ENCODE assay signal across 14 cellular contexts in the genomic region with DNA sequence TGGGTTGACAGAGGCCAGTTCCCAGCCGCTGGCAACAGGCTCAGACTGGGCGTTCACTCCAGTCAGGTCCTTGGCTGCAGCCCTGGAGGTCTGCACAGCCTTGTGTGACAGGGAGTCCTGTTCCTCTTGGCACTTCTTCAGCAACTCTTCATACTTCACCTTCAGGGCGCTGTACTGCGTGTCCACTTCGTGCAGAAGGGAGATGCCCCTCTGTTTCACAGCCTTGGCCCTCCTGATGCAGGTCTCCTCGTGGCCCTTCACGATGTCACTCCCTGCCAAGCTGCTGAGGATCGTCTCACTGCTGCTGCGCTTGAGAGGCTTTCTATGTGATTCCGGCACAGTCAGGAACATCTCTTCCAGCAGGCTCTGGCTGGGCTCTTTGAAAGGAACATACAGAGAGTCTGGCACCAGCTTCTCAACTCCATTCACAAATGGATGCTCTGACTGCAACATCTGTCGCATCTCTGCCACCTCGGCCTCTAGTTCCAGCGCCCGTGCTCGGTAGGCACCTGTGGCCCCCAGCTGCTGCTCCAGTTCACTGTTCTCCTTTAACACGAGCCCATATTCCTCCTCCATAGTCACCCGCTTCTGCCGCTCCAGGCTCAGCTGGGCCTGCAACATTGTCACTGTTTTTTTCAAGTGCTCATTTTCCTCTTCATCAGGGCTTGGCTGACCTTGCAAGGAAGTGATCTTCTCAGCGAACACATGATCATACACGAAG. TPM values are rescaled to one million over a fixed set of nuclear protein-coding genes. Genes with fewer than 3 reads are reported as not detected.
A peak's percentile ranks its signal among the peaks of the same experiment; 100 is the strongest.
DNase-seq lines count a peak whose midpoint lies in the region; ATAC-seq and TF ChIP-seq lines count a peak whose summit lies in the region.
"Had no signal": no experiment of that assay in that cellular context is flagged by ENCODE, and none has a peak within 500 bp of the region (broad histone marks: within the 10 kb centered on the region; RNA-seq: fewer than 3 reads in every experiment).

No MANE protein-coding gene starts in this region.

- no peak overlapping the region for H3K4me3 Mint-ChIP-seq in MCF 10A (ENCODE audit: unreplicated experiment)
- H3K4me3 Mint-ChIP-seq: activated T-cell treated with anti-CD3 and anti-CD28 coated beads, Interleukin-2, amount 50 U/mL, for 4 hours had no signal

- POLR2A ChIA-PET in MCF 10A (lab: Yijun Ruan, JAX), result interaction anchor here (1.0 to 3.8 kb wide), 5 partner anchors 10 to 26 kb away, joined by 3 to 14 read pairs (median 8); no protein-coding TSS in a partner anchor

- no peak for DNase-seq in breast epithelium (ENCODE audit: low spot score in 2 of 2)
- no peak for DNase-seq in MCF 10A (ENCODE audit: unreplicated experiment)
- DNase-seq in ascending aorta (ENCODE audit: low spot score in 2 of 2), result no peak
- DNase-seq in right cardiac atrium, result peak in 1 of 3 donors; percentile 69
- DNase-seq in thyroid gland, result peak; percentile 70 to 80
- no peak for DNase-seq in NCI-H2081 treated with DMSO at 0.1 percent for 48 hours (lab: John Stamatoyannopoulos, UW)
- DNase-seq in SIG-M5 (lab: John Stamatoyannopoulos, UW), result no peak
- DNase-seq in DMS 273 (lab: John Stamatoyannopoulos, UW; ENCODE audit: unreplicated experiment), result no peak
- DNase-seq: activated CD4-positive, alpha-beta T cell treated with anti-CD3 and anti-CD28 coated beads for 1 hour; activated T-cell treated with anti-CD3 and anti-CD28 coated beads, Interleukin-2, amount 50 U/mL, for 4 hours; dorsolateral prefrontal cortex; HCEC 1CT; KG1; NCI-H1092 treated with DMSO at 0.1 percent for 48 hours had no signal

- H3K4me3 ChIP-seq in breast epithelium, result no peak overlapping the region
- no peak overlapping the region for H3K4me3 ChIP-seq in ascending aorta
- no peak overlapping the region for H3K4me3 ChIP-seq in right cardiac atrium (ENCODE audit: low read length)
- H3K4me3 ChIP-seq in thyroid gland (replicated peaks in 1 of 3), result no peak overlapping the region
- H3K4me3 ChIP-seq: dorsolateral prefrontal cortex had no signal

- intact Hi-C loops in breast epithelium (cut with DNase I; ENCODE audit: low total_unique reads), result loop anchor here (10.0 kb wide), 1 partner anchor 308 kb away; no protein-coding TSS in a partner anchor
- intact Hi-C loops in MCF 10A (cut with micrococcal nuclease), result no loop called here
- intact Hi-C loops in ascending aorta (cut with DNase I), result no loop called here
- intact Hi-C loops in right cardiac atrium (cut with DNase I), result no loop called here
- intact Hi-C loops in thyroid gland (cut with DNase I), result no loop called here

- H3K27me3 ChIP-seq in breast epithelium (no peaks in the 10 kb centered on the region), ascending aorta (no peaks in the 10 kb centered on the region), right cardiac atrium (ENCODE audit: control insufficient read depth, insufficient read depth) (no peaks in the 10 kb centered on the region), thyroid gland (no peaks in the 10 kb centered on the region)
- H3K27me3 ChIP-seq: dorsolateral prefrontal cortex had no signal

- CTCF ChIA-PET in MCF 10A (lab: Yijun Ruan, JAX), result interaction anchor here (0.7 to 1.8 kb wide), 5 partner anchors 11 to 29 kb away, joined by 3 to 4 read pairs (median 3); no protein-coding TSS in a partner anchor

- H3K27ac ChIP-seq in breast epithelium (peak overlapping the region; percentile 29 to 62), ascending aorta (peak overlapping the region; percentile 24 to 49), right cardiac atrium (ENCODE audit: low read length) (no peak overlapping the region), thyroid gland (peak overlapping the region in 2 of 3 donors; percentile 2 to 54)

- TF ChIP-seq CTCF in breast epithelium (IDR thresholded peaks at IDR 0.05), result no peak
- TF ChIP-seq CTCF in MCF 10A (IDR thresholded peaks at IDR 0.05; ENCODE audit: unreplicated experiment), result no peak
- TF ChIP-seq CTCF in ascending aorta (IDR thresholded peaks at IDR 0.05), result no peak
- TF ChIP-seq CTCF in thyroid gland (IDR thresholded peaks at IDR 0.05), result no peak

- no peaks in the 10 kb centered on the region for H3K4me1 ChIP-seq in breast epithelium
- peaks cover 5% of the 10 kb centered on the region in 2 donors for H3K4me1 ChIP-seq in ascending aorta
- no peaks in the 10 kb centered on the region for H3K4me1 ChIP-seq in right cardiac atrium (ENCODE audit: control insufficient read depth, insufficient read depth, low read length)
- peaks cover 4 to 5% of the 10 kb centered on the region in 2 donors for H3K4me1 ChIP-seq in thyroid gland

- H3K9me3 Mint-ChIP-seq in MCF 10A (ENCODE audit: unreplicated experiment), result no peaks in the 10 kb centered on the region

- no TSS peak for BruUV-seq in MCF 10A (replicated peaks; lab: Mats Ljungman, UMichigan)

- no peaks in the 10 kb centered on the region for H3K9me3 ChIP-seq in breast epithelium
- H3K9me3 ChIP-seq in ascending aorta, result no peaks in the 10 kb centered on the region
- H3K9me3 ChIP-seq in right cardiac atrium (ENCODE audit: control insufficient read depth, low read length), result no peaks in the 10 kb centered on the region
- H3K9me3 ChIP-seq in thyroid gland, result no peaks in the 10 kb centered on the region

- 81% methylated on average over 20 of the region's 20 CpGs for WGBS in right cardiac atrium
- 87 to 88% methylated on average over 20 of the region's 20 CpGs for WGBS in thyroid gland, 2 donors

- no peak overlapping the region for H3K27ac Mint-ChIP-seq in MCF 10A (ENCODE audit: low read depth, unreplicated experiment)

- ATAC-seq in right cardiac atrium, result peak; percentile 75 to 85
- ATAC-seq: activated T-cell treated with anti-CD3 and anti-CD28 coated beads, Interleukin-2, amount 50 U/mL, for 4 hours had no signal

- no peak for TF ChIP-seq POLR2A in breast epithelium (IDR thresholded peaks at IDR 0.05)
- TF ChIP-seq POLR2A in thyroid gland (IDR thresholded peaks at IDR 0.05), result peak in 1 of 2 donors; percentile 18

- no peaks in the 10 kb centered on the region for H3K27me3 Mint-ChIP-seq in MCF 10A (ENCODE audit: insufficient read depth, unreplicated experiment)

- peaks cover 10% of the 10 kb centered on the region for H3K4me1 Mint-ChIP-seq in MCF 10A (ENCODE audit: insufficient read depth, unreplicated experiment)

- H3K36me3 Mint-ChIP-seq in MCF 10A (ENCODE audit: insufficient read depth, unreplicated experiment), result peaks cover 77% of the 10 kb centered on the region

- no peaks in the 10 kb centered on the region for H3K36me3 ChIP-seq in breast epithelium
- H3K36me3 ChIP-seq in ascending aorta, result peaks cover 36 to 57% of the 10 kb centered on the region in 2 donors
- H3K36me3 ChIP-seq in thyroid gland, result peaks cover 33 to 39% of the 10 kb centered on the region in 2 donors

RNA-seq across cellular contexts. Expression of gene CDR2, which starts 27.2 kb away (rescaled TPM):
- total RNA-seq in breast epithelium (10 to 100 TPM; 20.2 to 37.5 (median 26.9) TPM), MCF 10A (2022) (20.0 and 23.9 TPM in 2 replicates), ascending aorta (36.3 TPM), right cardiac atrium (10 to 100 TPM in 1 of 4 donors, 1 to 10 TPM in 3; 9.4 to 19.2 (median 9.8) TPM), thyroid gland (10 to 100 TPM; 55.5 to 92.8 (median 79.2) TPM)
- 7.2 TPM for polyA plus RNA-seq in right cardiac atrium

RNA-seq across cellular contexts. Expression of gene POLR3E, which starts 50.1 kb away (rescaled TPM):
- total RNA-seq in breast epithelium (10 to 100 TPM; 59.0 to 72.4 (median 64.0) TPM), MCF 10A (2022) (53.2 and 73.8 TPM in 2 replicates), ascending aorta (19.5 TPM), right cardiac atrium (10 to 100 TPM; 27.9 to 33.5 (median 33.0) TPM), thyroid gland (100 to 1,000 TPM in 1 of 4 donors, 10 to 100 TPM in 3; 66.7 to 115 (median 82.8) TPM)
- 15.4 TPM for polyA plus RNA-seq in right cardiac atrium

Comparison
In these comparisons a context has a peak if more than half of its experiments do, and no peak if none do; other contexts are left out.
1. DNase-seq: peak in thyroid gland (2 of 2); none in breast epithelium (0 of 2), MCF 10A (single experiment), ascending aorta (0 of 2), NCI-H2081 treated with DMSO at 0.1 percent for 48 hours (single experiment), SIG-M5 (single experiment) and DMS 273 (single experiment).